Comparison of ENCODE assay signal across 18 cellular contexts in genomic region chr17:50803676-50804075, GRCh38. TPM values are rescaled to one million over a fixed set of nuclear protein-coding genes. Genes with fewer than 3 reads are reported as not detected.
A peak's percentile ranks its signal among the peaks of the same experiment; 100 is the strongest.
DNase-seq lines count a peak whose midpoint lies in the region; FAIRE-seq and TF ChIP-seq lines count a peak whose summit lies in the region.
"Had no signal": no experiment of that assay in that cellular context is flagged by ENCODE, and none has a peak within 500 bp of the region (broad histone marks: within the 10 kb centered on the region; RNA-seq: fewer than 3 reads in every experiment).

No MANE protein-coding gene starts in this region.

- H3K9me1 ChIP-seq in keratinocyte (ENCODE audit: control insufficient read depth, extremely low read depth, insufficient read depth, low read length), result peaks cover 3% of the 10 kb centered on the region

- H3K79me2 ChIP-seq in keratinocyte (ENCODE audit: control insufficient read depth, insufficient read depth, low read length) (no peaks in the 10 kb centered on the region), smooth muscle cell (ENCODE audit: low read depth) (no peaks in the 10 kb centered on the region)

- peak overlapping the region; percentile 78 for H2AFZ ChIP-seq in keratinocyte (ENCODE audit: control insufficient read depth, low read length)
- H2AFZ ChIP-seq in smooth muscle cell (ENCODE audit: low read depth), result peak overlapping the region; percentile 45

- H3K9ac ChIP-seq in keratinocyte (ENCODE audit: control insufficient read depth, extremely low read depth, insufficient read depth, low read length), result peak overlapping the region; percentile 18
- no peak overlapping the region for H3K9ac ChIP-seq in smooth muscle cell (ENCODE audit: low read depth)

- peak overlapping the region; percentile 25 for H3K4me2 ChIP-seq in keratinocyte (ENCODE audit: control insufficient read depth, extremely low read depth, insufficient read depth, low read depth, low read length)
- H3K4me2 ChIP-seq in smooth muscle cell, result no peak overlapping the region

- H3K27ac Mint-ChIP-seq in activated naive CD4-positive, alpha-beta T cell treated with anti-CD3 and anti-CD28 coated beads, Interleukin-2, amount 10 ng/mL, durations not matched to agents 7 days and 5 days, result no peak overlapping the region
- H3K27ac Mint-ChIP-seq: CD4-positive, alpha-beta T cell had no signal

- H3K27ac ChIP-seq in WERI-Rb-1, result peak overlapping the region; percentile 14; the same call in 1 of the 2 replicates
- H3K27ac ChIP-seq in keratinocyte (ENCODE audit: control insufficient read depth, insufficient read depth, low read length), result peak overlapping the region; percentile 39
- H3K27ac ChIP-seq in smooth muscle cell (ENCODE audit: low read depth), result no peak overlapping the region

- H3F3A ChIP-seq in smooth muscle cell (ENCODE audit: low read depth), result no peaks in the 10 kb centered on the region

- H3K27me3 Mint-ChIP-seq in activated naive CD4-positive, alpha-beta T cell treated with anti-CD3 and anti-CD28 coated beads, Interleukin-2, amount 10 ng/mL, durations not matched to agents 7 days and 5 days, result peaks cover 22% of the 10 kb centered on the region
- H3K27me3 Mint-ChIP-seq: CD4-positive, alpha-beta T cell had no signal

- no peaks in the 10 kb centered on the region for H3K9me3 ChIP-seq in WERI-Rb-1 (ENCODE audit: severe bottlenecking)
- H3K9me3 ChIP-seq in keratinocyte (ENCODE audit: control insufficient read depth, low read depth, low read length), result no peaks in the 10 kb centered on the region
- no peaks in the 10 kb centered on the region for H3K9me3 ChIP-seq in smooth muscle cell (replicated peaks; ENCODE audit: low read depth)
- H3K9me3 ChIP-seq: HAP-1 had no signal

- no peaks in the 10 kb centered on the region for H3K27me3 ChIP-seq in WERI-Rb-1 (ENCODE audit: insufficient read depth, low read depth, severe bottlenecking)
- H3K27me3 ChIP-seq in keratinocyte (ENCODE audit: control insufficient read depth, extremely low read depth, insufficient read depth, low read length), result no peaks in the 10 kb centered on the region
- H3K27me3 ChIP-seq in smooth muscle cell (ENCODE audit: low read depth), result no peaks in the 10 kb centered on the region

- H4K20me1 ChIP-seq in keratinocyte (ENCODE audit: control insufficient read depth, extremely low read depth, insufficient read depth, low read length) (no peaks in the 10 kb centered on the region), smooth muscle cell (ENCODE audit: low read depth) (no peaks in the 10 kb centered on the region)

- no peaks in the 10 kb centered on the region for H3K9me3 Mint-ChIP-seq in activated naive CD4-positive, alpha-beta T cell treated with anti-CD3 and anti-CD28 coated beads, Interleukin-2, amount 10 ng/mL, durations not matched to agents 7 days and 5 days
- H3K9me3 Mint-ChIP-seq: CD4-positive, alpha-beta T cell had no signal

- H3K36me3 Mint-ChIP-seq in activated naive CD4-positive, alpha-beta T cell treated with anti-CD3 and anti-CD28 coated beads, Interleukin-2, amount 10 ng/mL, durations not matched to agents 7 days and 5 days, result no peaks in the 10 kb centered on the region

- H3K4me3 Mint-ChIP-seq in activated naive CD4-positive, alpha-beta T cell treated with anti-CD3 and anti-CD28 coated beads, Interleukin-2, amount 10 ng/mL, durations not matched to agents 7 days and 5 days, result no peak overlapping the region
- H3K4me3 Mint-ChIP-seq: CD4-positive, alpha-beta T cell had no signal

- FAIRE-seq in keratinocyte (lab: Jason Lieb, UNC), result no peak

- H3K4me1 ChIP-seq in keratinocyte (ENCODE audit: control insufficient read depth, extremely low read depth, insufficient read depth, low read length) (peaks cover 39% of the 10 kb centered on the region), smooth muscle cell (ENCODE audit: low read depth) (peaks cover 11% of the 10 kb centered on the region)
- H3K4me1 ChIP-seq: HAP-1 had no signal

- H3K4me3 ChIP-seq in WERI-Rb-1 (ENCODE audit: low read depth, low read length) (no peak overlapping the region), keratinocyte (ENCODE audit: control insufficient read depth in 2 of 3, extremely low read depth in 1 of 3, insufficient read depth in 2 of 3, low read depth in 1 of 3, low read length in 3 of 3) (no peak overlapping the region), smooth muscle cell (no peak overlapping the region)
- H3K4me3 ChIP-seq: HAP-1 had no signal

- H3K36me3 ChIP-seq in WERI-Rb-1 (no peaks in the 10 kb centered on the region), keratinocyte (ENCODE audit: control insufficient read depth in 2 of 2, extremely low read depth in 1 of 2, insufficient read depth in 2 of 2, low read length in 2 of 2) (no peaks in the 10 kb centered on the region), smooth muscle cell (ENCODE audit: low read depth) (no peaks in the 10 kb centered on the region)
- H3K36me3 ChIP-seq: HAP-1 had no signal

- no peaks in the 10 kb centered on the region for H3K4me1 Mint-ChIP-seq in activated naive CD4-positive, alpha-beta T cell treated with anti-CD3 and anti-CD28 coated beads, Interleukin-2, amount 10 ng/mL, durations not matched to agents 7 days and 5 days

- TF ChIP-seq CTCF in WERI-Rb-1 (IDR thresholded peaks at IDR 0.05; ENCODE audit: low read depth, low read length), result no peak
- no peak for TF ChIP-seq CTCF in keratinocyte (optimal IDR thresholded peaks at IDR 0.05 in 1 of 3, IDR thresholded peaks at IDR 0.05 in 1 of 3, conservative IDR thresholded peaks at IDR 0.05 in 1 of 3; ENCODE audit: extremely low read depth in 1 of 3, insufficient read depth in 2 of 3, low read length in 3 of 3)
- no peak for TF ChIP-seq CTCF in smooth muscle cell (IDR thresholded peaks at IDR 0.05; ENCODE audit: borderline replicate concordance, insufficient read depth, poor library complexity, severe bottlenecking)

- 79% methylated on average over 6 of the region's 6 CpGs for WGBS in smooth muscle cell (ENCODE audit: low lambda C conversion rate)

- POLR2A ChIA-PET in HEK293T (lab: Yijun Ruan, JAX), result interaction anchor here (0.5 kb wide), 1 partner anchor 8 kb away, joined by 3 read pairs; no protein-coding TSS in a partner anchor

- DNase-seq in HEK293T (ENCODE audit: extremely low spot score) (no peak), WERI-Rb-1 (no peak), keratinocyte (ENCODE audit: low read depth, low spot score) (no peak), smooth muscle cell (lab: John Stamatoyannopoulos, UW; ENCODE audit: unreplicated experiment) (no peak), H4 (ENCODE audit: low spot score) (no peak), hippocampal formation (lab: John Stamatoyannopoulos, UW) (no peak)
- DNase-seq in activated naive CD4-positive, alpha-beta T cell treated with anti-CD3 and anti-CD28 coated beads, Interleukin-2, amount 10 ng/mL, durations not matched to agents 7 days and 5 days, result no peak
- DNase-seq: ACHN; Calu3; CD4-positive, alpha-beta T cell; KBM-7; NCI-H1048; NCI-H1436 treated with DMSO at 0.1 percent for 48 hours; NCI-H2081; NCI-H510A treated with DMSO at 0.1 percent for 48 hours; NCI-H82 had no signal

- dilution Hi-C loops in keratinocyte (cut with MboI; ENCODE audit: extremely low pct_ligation_motif_present, low sequenced_read_pairs), result no loop called here

- CTCF ChIA-PET in HEK293T (lab: Yijun Ruan, JAX), result interaction anchor here (1.0 to 1.9 kb wide), 2 partner anchors 13 to 20 kb away, joined by 5 to 6 read pairs; no protein-coding TSS in a partner anchor
- CTCF ChIA-PET in activated naive CD4-positive, alpha-beta T cell treated with anti-CD3 and anti-CD28 coated beads, Interleukin-2, amount 10 ng/mL, durations not matched to agents 7 days and 5 days (lab: Charles Lee), result interaction anchor here (1.4 kb wide), 1 partner anchor 13 kb away, joined by 5 read pairs; no protein-coding TSS in a partner anchor

TF ChIP-seq in HEK293T, 16 proteins besides CTCF, POLR2A, EP300 and RAD21:
- TF ChIP-seq ZNF384 (IDR thresholded peaks at IDR 0.05), result no peak
- no peak for TF ChIP-seq FOXM1 (IDR thresholded peaks at IDR 0.05; ENCODE audit: borderline replicate concordance)
- peak; percentile 85 for TF ChIP-seq PKNOX1 (IDR thresholded peaks at IDR 0.05)
- TF ChIP-seq FOXA1 (IDR thresholded peaks at IDR 0.05), result no peak

RNA-seq across cellular contexts. Expression of gene WFIKKN2, which starts 31.7 kb away (rescaled TPM):
- polyA plus RNA-seq in keratinocyte (not detected in 3 replicates), smooth muscle cell (not detected in 2 replicates)
- not detected for polyA plus RNA-seq in keratinocyte (2011; ENCODE audit: low read depth)
- polyA plus RNA-seq in keratinocyte (2011; cell fraction: cytosol; rRNA removed), result not detected in 2 replicates
- polyA plus RNA-seq in keratinocyte (2011; cell fraction: nucleus; rRNA removed), result not detected in 2 replicates
- polyA plus RNA-seq in keratinocyte (2012; ENCODE audit: low replicate concordance), result not detected in 2 replicates
- polyA minus RNA-seq in keratinocyte, result not detected in 3 replicates
- not detected for polyA minus RNA-seq in keratinocyte (2011; cell fraction: cytosol; rRNA and poly(A)+ RNA removed)
- polyA minus RNA-seq in keratinocyte (2011; cell fraction: nucleus; rRNA and poly(A)+ RNA removed), result not detected in 2 replicates
- not detected in 2 replicates for total RNA-seq in smooth muscle cell
- total RNA-seq in H4 (2014; rRNA removed; shearing (Covaris generic)), result not detected in 2 replicates
- total RNA-seq: Calu3; CD4-positive, alpha-beta T cell; SK-MEL-5 had no signal

RNA-seq across cellular contexts. Expression of gene ANKRD40CL, which starts 36.4 kb away (rescaled TPM):
- polyA plus RNA-seq in keratinocyte (not detected in 3 replicates), smooth muscle cell (not detected in 2 replicates)
- not detected for polyA plus RNA-seq in keratinocyte (2011; ENCODE audit: low read depth)
- not detected in 2 replicates for polyA plus RNA-seq in keratinocyte (2011; cell fraction: cytosol; rRNA removed)
- polyA plus RNA-seq in keratinocyte (2011; cell fraction: nucleus; rRNA removed), result not detected in 2 replicates
- polyA plus RNA-seq in keratinocyte (2012; ENCODE audit: low replicate concordance), result not detected in 2 replicates
- not detected in 3 replicates for polyA minus RNA-seq in keratinocyte
- not detected for polyA minus RNA-seq in keratinocyte (2011; cell fraction: cytosol; rRNA and poly(A)+ RNA removed)
- polyA minus RNA-seq in keratinocyte (2011; cell fraction: nucleus; rRNA and poly(A)+ RNA removed), result not detected in 2 replicates
- not detected in 2 replicates for total RNA-seq in smooth muscle cell
- not detected in 2 replicates for total RNA-seq in H4 (2014; rRNA removed; shearing (Covaris generic))
- total RNA-seq: Calu3; CD4-positive, alpha-beta T cell; SK-MEL-5 had no signal
